Comparison of ENCODE assay signal across 15 cellular contexts in the genomic region with DNA sequence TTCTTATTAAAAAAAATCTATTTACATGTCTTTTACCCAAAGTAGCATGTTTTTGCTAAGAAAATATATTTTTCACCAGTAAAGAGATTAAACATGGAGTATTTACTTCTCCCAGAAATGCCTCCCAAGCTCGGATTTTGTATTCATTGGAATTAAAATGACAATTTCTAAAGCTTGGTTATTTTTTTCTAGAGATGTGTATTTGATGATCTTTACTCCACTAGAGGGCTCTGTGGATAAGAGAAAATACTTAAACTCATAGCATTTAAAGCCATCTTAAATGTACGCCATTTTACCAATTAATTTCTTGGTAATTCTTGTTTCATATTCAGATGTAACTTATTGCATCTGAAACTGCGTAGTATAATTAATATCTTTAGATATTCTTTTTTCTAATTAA.
DNase-seq lines count a peak whose midpoint lies in the region; ATAC-seq and TF ChIP-seq lines count a peak whose summit lies in the region.
"Had no signal": no experiment of that assay in that cellular context is flagged by ENCODE, and none has a peak within 500 bp of the region (broad histone marks: within the 10 kb centered on the region; RNA-seq: fewer than 3 reads in every experiment).

No MANE protein-coding gene starts in this region.

- H3K9me2 ChIP-seq in SK-N-SH = no peaks in the 10 kb centered on the region

- no peak for DNase-seq in SK-N-SH
- DNase-seq in NB4 (ENCODE audit: low read depth) = peak; percentile 7
- DNase-seq in adipocyte (ENCODE audit: low read depth) = peak; percentile 9
- DNase-seq in progenitor cell of endocrine pancreas (ENCODE audit: low spot score, unreplicated experiment) = no peak
- DNase-seq in dermis blood vessel endothelial cell = no peak
- no peak for DNase-seq in GDM1 (lab: John Stamatoyannopoulos, UW)
- DNase-seq in right atrium auricular region (ENCODE audit: low spot score) = no peak
- DNase-seq: activated CD8-positive, alpha-beta memory T cell treated with anti-CD3 and anti-CD28 coated beads, Interleukin-2, amount 50 U/mL, for 4 hours; amygdala; NCI-H2107; stimulated activated CD4-positive, alpha-beta T cell treated with anti-CD3 and anti-CD28 coated beads, Interleukin-12 subunit alpha, Interleukin-12 subunit beta, amount 100 ng/mL, for 4 hours had no signal

- peak; percentile 43 for TF ChIP-seq CTCF in SK-N-SH (IDR thresholded peaks at IDR 0.05)
- peak; percentile 27 for TF ChIP-seq CTCF in NB4 (IDR thresholded peaks at IDR 0.05; ENCODE audit: low read depth, low read length)
- peak; percentile 63 for TF ChIP-seq CTCF in progenitor cell of endocrine pancreas (IDR thresholded peaks at IDR 0.05; ENCODE audit: unreplicated experiment)
- no peak for TF ChIP-seq CTCF in right atrium auricular region (IDR thresholded peaks at IDR 0.05)

- H3K27ac ChIP-seq in SK-N-SH (ENCODE audit: low read depth in 2 of 2, low read length in 1 of 2) (no peak overlapping the region), right atrium auricular region (no peak overlapping the region)

- no peaks in the 10 kb centered on the region for H3K9me3 Mint-ChIP-seq in progenitor cell of endocrine pancreas (ENCODE audit: low read depth)
- H3K9me3 Mint-ChIP-seq: T-helper 2 cell treated with Interferon-gamma antibody and Interleukin-4, amounts not matched to agents 5 μg/mL and 100 μg/mL, for 36 hours had no signal

- no peak overlapping the region for H3K9ac ChIP-seq in SK-N-SH
- H3K9ac ChIP-seq in adipocyte (ENCODE audit: low read length) = no peak overlapping the region

- H3K36me3 Mint-ChIP-seq in progenitor cell of endocrine pancreas (ENCODE audit: insufficient read depth) = no peaks in the 10 kb centered on the region

- H2AFZ ChIP-seq in SK-N-SH (ENCODE audit: low read depth) = no peak overlapping the region

- 0% methylated on average over 3 of the region's 3 CpGs for WGBS in SK-N-SH (ENCODE audit: low lambda C conversion rate)

- POLR2A ChIA-PET in SK-N-SH (lab: Yijun Ruan, JAX) = no interaction called here

- CTCF ChIA-PET in SK-N-SH (lab: Yijun Ruan, JAX) = interaction anchor here (0.6 kb wide), 1 partner anchor 24 kb away, joined by 3 read pairs; no protein-coding TSS in a partner anchor

- no peak overlapping the region for H3K27ac Mint-ChIP-seq in progenitor cell of endocrine pancreas
- H3K27ac Mint-ChIP-seq: T-helper 2 cell treated with Interferon-gamma antibody and Interleukin-4, amounts not matched to agents 5 μg/mL and 100 μg/mL, for 36 hours had no signal

- no peaks in the 10 kb centered on the region for H3K4me1 Mint-ChIP-seq in progenitor cell of endocrine pancreas (ENCODE audit: low read depth)

- H3F3A ChIP-seq in SK-N-SH (replicated peaks; ENCODE audit: insufficient read depth) = no peaks in the 10 kb centered on the region

- no peak for TF ChIP-seq RAD21 in SK-N-SH (IDR thresholded peaks at IDR 0.05; ENCODE audit: low read length)

- no peak overlapping the region for H3K4me3 ChIP-seq in SK-N-SH (ENCODE audit: low read depth in 2 of 2, low read length in 1 of 2)
- no peak overlapping the region for H3K4me3 ChIP-seq in NB4 (ENCODE audit: low read depth, low read length)
- no peak overlapping the region for H3K4me3 ChIP-seq in adipocyte (ENCODE audit: low read length)
- H3K4me3 ChIP-seq in right atrium auricular region = no peak overlapping the region
- H3K4me3 ChIP-seq: GM12878 had no signal

- TF ChIP-seq POLR2A in NB4 (IDR thresholded peaks at IDR 0.05; ENCODE audit: extremely low read depth, insufficient read length) = no peak

- H3K27me3 Mint-ChIP-seq in progenitor cell of endocrine pancreas = peaks cover 5% of the 10 kb centered on the region

- H3K4me1 ChIP-seq in SK-N-SH (ENCODE audit: control insufficient read depth in 1 of 2, insufficient read depth in 2 of 2, low read depth in 1 of 2, low read length in 1 of 2) = no peaks in the 10 kb centered on the region
- H3K4me1 ChIP-seq in adipocyte (ENCODE audit: control insufficient read depth, insufficient read depth, low read length) = peaks cover 9% of the 10 kb centered on the region
- no peaks in the 10 kb centered on the region for H3K4me1 ChIP-seq in right atrium auricular region

- no peak overlapping the region for H3K4me3 Mint-ChIP-seq in progenitor cell of endocrine pancreas (ENCODE audit: low read depth)
- H3K4me3 Mint-ChIP-seq: T-helper 2 cell treated with Interferon-gamma antibody and Interleukin-4, amounts not matched to agents 5 μg/mL and 100 μg/mL, for 36 hours had no signal

- H3K9me3 ChIP-seq in SK-N-SH (no peaks in the 10 kb centered on the region), adipocyte (ENCODE audit: control insufficient read depth, low read length) (no peaks in the 10 kb centered on the region), right atrium auricular region (no peaks in the 10 kb centered on the region)

- no peak overlapping the region for H3K4me2 ChIP-seq in SK-N-SH

- H3K79me2 ChIP-seq in SK-N-SH (ENCODE audit: insufficient read depth) = no peaks in the 10 kb centered on the region

- H4K20me1 ChIP-seq in SK-N-SH (ENCODE audit: insufficient read depth) = no peaks in the 10 kb centered on the region

- no peaks in the 10 kb centered on the region for H3K27me3 ChIP-seq in SK-N-SH (ENCODE audit: insufficient read depth)
- no peaks in the 10 kb centered on the region for H3K27me3 ChIP-seq in adipocyte (replicated peaks; ENCODE audit: control insufficient read depth, insufficient read depth, low read length)
- no peaks in the 10 kb centered on the region for H3K27me3 ChIP-seq in right atrium auricular region

- no peak for TF ChIP-seq EP300 in SK-N-SH (IDR thresholded peaks at IDR 0.05; ENCODE audit: borderline replicate concordance in 1 of 2, low read depth in 1 of 2, low read length in 1 of 2)

- ATAC-seq in SK-N-SH treated with all-trans-retinoic acid at 6 μM for 48 hours = no peak
- ATAC-seq: esophagus mucosa, GM12878 had no signal

- H3K36me3 ChIP-seq in SK-N-SH (replicated peaks in 1 of 2; ENCODE audit: control insufficient read depth in 1 of 2, insufficient read depth in 2 of 2, low read length in 1 of 2) = no peaks in the 10 kb centered on the region
- H3K36me3 ChIP-seq in adipocyte (ENCODE audit: control insufficient read depth, insufficient read depth, low read length, severe bottlenecking) = no peaks in the 10 kb centered on the region
- H3K36me3 ChIP-seq in right atrium auricular region = no peaks in the 10 kb centered on the region

TF ChIP-seq in SK-N-SH, 30 proteins besides CTCF, POLR2A, EP300 and RAD21 (continues in another document):
- TF ChIP-seq JUND (IDR thresholded peaks at IDR 0.05) (no peak), SIN3A (IDR thresholded peaks at IDR 0.05; ENCODE audit: borderline replicate concordance, low read depth, low read length) (no peak), GATA2 (CRISPR knock-in tag; IDR thresholded peaks at IDR 0.05) (no peak), ELF1 (IDR thresholded peaks at IDR 0.05) (no peak), TEAD4 (IDR thresholded peaks at IDR 0.05; ENCODE audit: borderline replicate concordance, insufficient read depth) (no peak), RCOR1 (IDR thresholded peaks at IDR 0.05; ENCODE audit: low read length) (no peak), YY1 (IDR thresholded peaks at IDR 0.05; ENCODE audit: low read depth) (no peak), GABPA (IDR thresholded peaks at IDR 0.05; ENCODE audit: low read depth) (no peak), NRF1 (IDR thresholded peaks at IDR 0.05; ENCODE audit: low read depth, low read length) (no peak), POLR2AphosphoS5 (IDR thresholded peaks at IDR 0.05; ENCODE audit: low read depth, low read length) (no peak), CHD2 (IDR thresholded peaks at IDR 0.05; ENCODE audit: low read length, partially characterized antibody) (no peak), FOXM1 (IDR thresholded peaks at IDR 0.05; ENCODE audit: low read depth) (no peak)
- TF ChIP-seq, protein P1, sequence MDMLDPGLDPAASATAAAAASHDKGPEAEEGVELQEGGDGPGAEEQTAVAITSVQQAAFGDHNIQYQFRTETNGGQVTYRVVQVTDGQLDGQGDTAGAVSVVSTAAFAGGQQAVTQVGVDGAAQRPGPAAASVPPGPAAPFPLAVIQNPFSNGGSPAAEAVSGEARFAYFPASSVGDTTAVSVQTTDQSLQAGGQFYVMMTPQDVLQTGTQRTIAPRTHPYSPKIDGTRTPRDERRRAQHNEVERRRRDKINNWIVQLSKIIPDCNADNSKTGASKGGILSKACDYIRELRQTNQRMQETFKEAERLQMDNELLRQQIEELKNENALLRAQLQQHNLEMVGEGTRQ (IDR thresholded peaks at IDR 0.05; ENCODE audit: borderline replicate concordance, low read depth, low read length) = no peak

TF ChIP-seq in SK-N-SH treated with all-trans-retinoic acid at 6 μM for 48 hours, 23 proteins besides CTCF, POLR2A, EP300 and RAD21 (continues in another document):
- TF ChIP-seq CSDC2 (CRISPR knock-in tag; IDR thresholded peaks at IDR 0.05) (no peak), RARB (CRISPR knock-in tag; IDR thresholded peaks at IDR 0.05) (no peak), PPARA (CRISPR knock-in tag; IDR thresholded peaks at IDR 0.05; ENCODE audit: borderline replicate concordance) (no peak), TOX (CRISPR knock-in tag; IDR thresholded peaks at IDR 0.05; ENCODE audit: borderline replicate concordance) (no peak), ZFP3 (CRISPR knock-in tag; IDR thresholded peaks at IDR 0.05) (no peak), ZNF70 (CRISPR knock-in tag; IDR thresholded peaks at IDR 0.05) (no peak)
- TF ChIP-seq, protein P2, sequence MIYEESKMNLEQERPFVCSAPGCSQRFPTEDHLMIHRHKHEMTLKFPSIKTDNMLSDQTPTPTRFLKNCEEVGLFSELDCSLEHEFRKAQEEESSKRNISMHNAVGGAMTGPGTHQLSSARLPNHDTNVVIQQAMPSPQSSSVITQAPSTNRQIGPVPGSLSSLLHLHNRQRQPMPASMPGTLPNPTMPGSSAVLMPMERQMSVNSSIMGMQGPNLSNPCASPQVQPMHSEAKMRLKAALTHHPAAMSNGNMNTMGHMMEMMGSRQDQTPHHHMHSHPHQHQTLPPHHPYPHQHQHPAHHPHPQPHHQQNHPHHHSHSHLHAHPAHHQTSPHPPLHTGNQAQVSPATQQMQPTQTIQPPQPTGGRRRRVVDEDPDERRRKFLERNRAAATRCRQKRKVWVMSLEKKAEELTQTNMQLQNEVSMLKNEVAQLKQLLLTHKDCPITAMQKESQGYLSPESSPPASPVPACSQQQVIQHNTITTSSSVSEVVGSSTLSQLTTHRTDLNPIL (CRISPR knock-in tag; IDR thresholded peaks at IDR 0.05; ENCODE audit: low read depth) = no peak

Comparison
In these comparisons a context has a peak if more than half of its experiments do, and no peak if none do; other contexts are left out.
1. DNase-seq: peak in NB4 (single experiment) and adipocyte (single experiment); none in SK-N-SH (single experiment), progenitor cell of endocrine pancreas (single experiment), dermis blood vessel endothelial cell (single experiment), GDM1 (single experiment) and right atrium auricular region (single experiment).
2. CTCF ChIP-seq: peak in SK-N-SH (single experiment), NB4 (single experiment) and progenitor cell of endocrine pancreas (single experiment); none in right atrium auricular region (0 of 2).